Comparison of ENCODE assay signal across 8 cellular contexts in the genomic region with DNA sequence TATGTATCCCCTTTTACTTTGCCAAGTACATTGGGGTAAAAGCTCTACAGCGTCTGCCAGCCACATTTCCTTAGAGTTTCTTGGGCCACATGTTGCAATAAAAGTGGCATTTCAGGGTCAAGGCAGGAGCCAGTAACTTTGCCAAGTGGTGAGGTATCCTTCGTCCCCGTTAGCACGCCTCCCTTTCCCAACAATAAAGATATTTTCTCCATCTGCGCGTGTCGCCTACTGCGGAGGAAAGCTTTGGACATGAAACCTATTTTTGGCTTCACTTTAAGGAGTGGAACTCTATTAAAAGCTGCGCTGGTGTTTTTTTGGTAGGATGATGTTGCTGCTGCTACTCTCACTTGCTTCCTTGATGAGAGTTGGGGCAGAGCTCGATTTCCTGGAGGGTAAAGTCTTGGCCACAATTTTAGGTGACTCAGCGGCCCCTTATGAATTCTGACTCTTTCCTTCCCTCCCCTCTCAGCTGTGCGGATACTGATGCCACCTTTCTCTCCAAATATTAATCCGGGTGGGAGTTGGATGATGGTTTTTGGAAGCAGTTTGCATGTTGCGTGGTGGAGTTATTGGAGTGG. TPM values are rescaled to one million over a fixed set of nuclear protein-coding genes. Genes with fewer than 3 reads are reported as not detected.
DNase-seq lines count a peak whose midpoint lies in the region; ATAC-seq and TF ChIP-seq lines count a peak whose summit lies in the region.

No MANE protein-coding gene starts in this region.

- TF ChIP-seq POLR2A in stomach (IDR thresholded peaks at IDR 0.05) = no peak

- WGBS in mesenchymal stem cell = 2% methylated on average over 7 of the region's 14 CpGs
- 6 to 10% (median 9%) methylated on average over 14 of the region's 14 CpGs for WGBS in stomach, 5 donors

- H3K23ac ChIP-seq in mesenchymal stem cell (ENCODE audit: low read length in 2 of 2) = no peak overlapping the region

- H3K9me3 ChIP-seq in mesenchymal stem cell (ENCODE audit: control insufficient read depth, low read length) (peaks cover 20% of the 10 kb centered on the region), stomach (peaks cover 0 to 10% (median 0%) of the 10 kb centered on the region in 4 donors)

- peak overlapping the region; percentile 95 to 99 for H3K18ac ChIP-seq in mesenchymal stem cell (ENCODE audit: low read depth in 1 of 2, low read length in 2 of 2)

- H2AK5ac ChIP-seq in mesenchymal stem cell (ENCODE audit: low read length, severe bottlenecking) = no peak overlapping the region

- no peaks in the 10 kb centered on the region for H3K27me3 ChIP-seq in dorsolateral prefrontal cortex
- H3K27me3 ChIP-seq in mesenchymal stem cell (ENCODE audit: control insufficient read depth in 1 of 2, insufficient read depth in 1 of 2, low read length in 2 of 2) = no peaks in the 10 kb centered on the region
- H3K27me3 ChIP-seq in stomach = no peaks in the 10 kb centered on the region

- H3K4me2 ChIP-seq in mesenchymal stem cell (ENCODE audit: low read length, poor library complexity, severe bottlenecking) = peak overlapping the region; percentile 33

- H4K91ac ChIP-seq in mesenchymal stem cell (ENCODE audit: low read length) = no peak overlapping the region

- no peak for TF ChIP-seq EP300 in stomach (IDR thresholded peaks at IDR 0.05)

- peak overlapping the region; percentile 46 for H4K8ac ChIP-seq in mesenchymal stem cell (ENCODE audit: low read length)

- TF ChIP-seq CTCF in VCaP (conservative IDR thresholded peaks at IDR 0.05) (no peak; the same call in 1 of the 2 replicates), dorsolateral prefrontal cortex (IDR thresholded peaks at IDR 0.05 in 54 of 56, conservative IDR thresholded peaks at IDR 0.05 in 2 of 56; ENCODE audit: low read depth in 1 of 56, partially characterized antibody in 56 of 56) (peak in 5 of 56 donors; percentile 3 to 13 (median 5)), stomach (IDR thresholded peaks at IDR 0.05) (no peak)

- peak overlapping the region; percentile 92 for H2AFZ ChIP-seq in mesenchymal stem cell (ENCODE audit: low read depth, low read length)

- ATAC-seq in HG03439 (IDR thresholded peaks at IDR 0.05; ENCODE audit: unreplicated experiment) = peak; percentile 7

- peak overlapping the region; percentile 6 for H2BK120ac ChIP-seq in mesenchymal stem cell (ENCODE audit: low read depth, low read length)

- peak overlapping the region; percentile 93 for H3K9ac ChIP-seq in mesenchymal stem cell (ENCODE audit: low read length)

- peaks cover 13% of the 10 kb centered on the region for H3K79me1 ChIP-seq in mesenchymal stem cell (replicated peaks; ENCODE audit: low read length, poor library complexity, severe bottlenecking)

- H3K4me3 ChIP-seq in dorsolateral prefrontal cortex (peak overlapping the region; percentile 65 to 99 (median 93)), mesenchymal stem cell (ENCODE audit: insufficient read depth in 1 of 2, low read depth in 1 of 2, low read length in 2 of 2) (peak overlapping the region; percentile 79 to 94), stomach (peak overlapping the region; percentile 67 to 87 (median 80))

- intact Hi-C loops in dorsolateral prefrontal cortex (cut with DNase I) = no loop called here
- intact Hi-C loops in stomach (cut with DNase I; ENCODE audit: low total_unique reads) = no loop called here

- no peak overlapping the region for H2BK12ac ChIP-seq in mesenchymal stem cell (ENCODE audit: low read length in 2 of 2)

- H3K4me1 ChIP-seq in mesenchymal stem cell (ENCODE audit: control insufficient read depth, insufficient read depth, low read depth, low read length) (peaks cover 5% of the 10 kb centered on the region), stomach (peaks cover 5 to 27% (median 17%) of the 10 kb centered on the region in 4 donors)

- no peak overlapping the region for H2BK15ac ChIP-seq in mesenchymal stem cell (ENCODE audit: low read depth, poor library complexity, severe bottlenecking)

- no peak overlapping the region for H2BK5ac ChIP-seq in mesenchymal stem cell (ENCODE audit: low read depth, low read length, poor library complexity, severe bottlenecking)

- H3K36me3 ChIP-seq in mesenchymal stem cell (ENCODE audit: control insufficient read depth in 1 of 2, insufficient read depth in 2 of 2, low read depth in 1 of 2, low read length in 2 of 2) (no peaks in the 10 kb centered on the region), stomach (peaks cover 0 to 11% (median 3%) of the 10 kb centered on the region in 4 donors)

- peak overlapping the region; percentile 91 for H3K27ac ChIP-seq in VCaP
- H3K27ac ChIP-seq in dorsolateral prefrontal cortex = peak overlapping the region in 58 of 59 donors; percentile 63 to 99 (median 93)
- peak overlapping the region; percentile 72 for H3K27ac ChIP-seq in mesenchymal stem cell (ENCODE audit: low read length, poor library complexity, severe bottlenecking)
- peak overlapping the region; percentile 97 to 99 (median 99) for H3K27ac ChIP-seq in stomach

- H3K4ac ChIP-seq in mesenchymal stem cell (ENCODE audit: low read depth in 1 of 2, low read length in 2 of 2) = peak overlapping the region; percentile 13 to 71

- DNase-seq in activated gamma-delta T cell treated with Interleukin-2 at 50 U/mL for 16 hours (peak; percentile 36), activated gamma-delta T cell (lab: John Stamatoyannopoulos, UW) (no peak), dorsolateral prefrontal cortex (peak in 2 of 10 donors; percentile 18 to 38), mesenchymal stem cell (no peak), stomach (no peak), middle frontal gyrus (ENCODE audit: extremely low spot score, low spot score) (no peak)

- H3K14ac ChIP-seq in mesenchymal stem cell (ENCODE audit: low read length in 2 of 2) = peak overlapping the region in 1 of 2 experiments; percentile 50

RNA-seq across cellular contexts. Expression of gene CCDC91, which starts 0.9 kb away (rescaled TPM):
- total RNA-seq in dorsolateral prefrontal cortex (10 to 100 TPM; 39.3 to 84.4 (median 63.9) TPM), stomach (10 to 100 TPM; 17.4 to 69.6 (median 54.7) TPM)
- 29.7 TPM for polyA plus RNA-seq in mesenchymal stem cell (2013, experiment 1 of 2)
- 36.9 TPM for polyA plus RNA-seq in mesenchymal stem cell (2013, experiment 2 of 2)
- 10 to 100 TPM in 2 of 3 donors, 1 to 10 TPM in 1; 9.9 to 29.2 (median 17.4) TPM for polyA plus RNA-seq in stomach
